In the genomic region with DNA sequence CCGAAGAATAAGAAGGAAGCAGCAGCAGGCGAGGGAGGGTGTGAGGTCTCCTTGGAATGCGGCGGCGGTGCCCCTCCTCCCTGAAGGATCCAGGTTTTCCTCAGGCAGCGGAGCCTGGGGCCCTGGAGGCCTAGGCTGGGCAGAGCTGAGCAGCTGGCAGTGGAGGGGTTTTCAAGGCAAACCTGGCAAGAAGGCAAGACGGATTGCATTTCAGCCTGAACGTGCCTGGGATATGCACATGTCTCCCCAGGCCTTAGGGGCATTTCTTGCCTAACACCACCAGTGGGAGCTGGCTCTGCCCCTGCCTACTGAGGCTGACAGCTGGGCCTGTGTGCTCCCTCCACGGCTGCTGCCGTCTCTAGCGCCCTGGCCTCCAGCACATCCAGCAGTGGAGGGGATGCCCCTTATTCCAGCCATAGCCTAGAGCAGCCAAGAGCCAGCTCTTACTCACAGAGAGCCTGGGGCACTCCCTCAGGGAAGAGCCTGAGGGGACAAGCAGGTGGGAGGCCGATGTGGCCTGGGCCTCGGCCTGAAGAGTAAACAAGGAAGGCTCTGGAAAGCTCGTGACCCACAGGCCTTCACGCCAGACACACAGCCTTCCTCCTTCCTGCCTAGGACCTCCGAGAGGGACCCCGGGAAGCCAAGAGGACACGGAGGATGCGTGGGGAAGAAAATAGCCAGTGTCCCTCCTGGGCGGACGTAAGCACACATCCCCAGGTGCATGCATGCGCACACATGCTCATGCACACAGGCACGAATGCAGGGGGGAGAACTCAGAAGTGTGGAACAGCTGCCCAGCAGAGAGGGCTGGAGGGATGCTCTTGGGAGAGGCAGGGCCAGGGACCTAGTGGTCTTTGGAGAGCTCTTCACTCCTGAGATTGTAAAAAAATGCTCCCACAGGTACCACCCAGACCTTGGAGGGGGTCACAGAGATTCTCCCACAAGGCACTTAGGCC, we compare ENCODE assay signal across 10 cellular contexts. TPM values are rescaled to one million over a fixed set of nuclear protein-coding genes. Genes with fewer than 3 reads are reported as not detected.
A peak's percentile ranks its signal among the peaks of the same experiment; 100 is the strongest.
DNase-seq lines count a peak whose midpoint lies in the region; ATAC-seq, FAIRE-seq and TF ChIP-seq lines count a peak whose summit lies in the region.
"Had no signal": no experiment of that assay in that cellular context is flagged by ENCODE, and none has a peak within 500 bp of the region (broad histone marks: within the 10 kb centered on the region; RNA-seq: fewer than 3 reads in every experiment).

No MANE protein-coding gene starts in this region.

- H3K9me1 ChIP-seq in keratinocyte (ENCODE audit: control insufficient read depth, extremely low read depth, insufficient read depth, low read length): no peaks in the 10 kb centered on the region

- H3K4me2 ChIP-seq in keratinocyte (ENCODE audit: control insufficient read depth, extremely low read depth, insufficient read depth, low read depth, low read length): peak overlapping the region; percentile 31

- dilution Hi-C loops in keratinocyte (cut with MboI; ENCODE audit: extremely low pct_ligation_motif_present, low sequenced_read_pairs): no loop called here

- peak; percentile 74 for FAIRE-seq in keratinocyte (lab: Jason Lieb, UNC)

- H3K27me3 ChIP-seq in ascending aorta: no peaks in the 10 kb centered on the region
- H3K27me3 ChIP-seq in keratinocyte (ENCODE audit: control insufficient read depth, extremely low read depth, insufficient read depth, low read length): no peaks in the 10 kb centered on the region
- H3K27me3 ChIP-seq: BLaER1 had no signal

- H3K36me3 ChIP-seq in ascending aorta (no peaks in the 10 kb centered on the region), keratinocyte (ENCODE audit: control insufficient read depth in 2 of 2, extremely low read depth in 1 of 2, insufficient read depth in 2 of 2, low read length in 2 of 2) (no peaks in the 10 kb centered on the region)
- H3K36me3 ChIP-seq: BLaER1 had no signal

- no peaks in the 10 kb centered on the region for H3K79me2 ChIP-seq in keratinocyte (ENCODE audit: control insufficient read depth, insufficient read depth, low read length)

- DNase-seq in activated CD8-positive, alpha-beta memory T cell treated with anti-CD3 and anti-CD28 coated beads, Interleukin-2, amount 50 U/mL, for 48 hours: peak; percentile 46
- DNase-seq in activated CD8-positive, alpha-beta memory T cell treated with anti-CD3 and anti-CD28 coated beads for 24 hours: no peak
- peak in 1 of 2 donors; percentile 78 for DNase-seq in ascending aorta (ENCODE audit: low spot score in 2 of 2)
- no peak for DNase-seq in keratinocyte (ENCODE audit: low read depth, low spot score)
- DNase-seq in 8988T: no peak
- DNase-seq in HuH-7.5 (ENCODE audit: low spot score): no peak

- H3K9ac ChIP-seq in keratinocyte (ENCODE audit: control insufficient read depth, extremely low read depth, insufficient read depth, low read length): peak overlapping the region; percentile 28
- H3K9ac ChIP-seq: BLaER1 had no signal

- intact Hi-C loops in ascending aorta (cut with DNase I): loop anchor here (1.0 to 10.0 kb wide), 3 partner anchors 23 to 315 kb away; a partner anchor contains a TSS

- H3K9me3 ChIP-seq in ascending aorta: no peaks in the 10 kb centered on the region
- H3K9me3 ChIP-seq in keratinocyte (ENCODE audit: control insufficient read depth, low read depth, low read length): no peaks in the 10 kb centered on the region
- H3K9me3 ChIP-seq: BLaER1 had no signal

- TF ChIP-seq CTCF in ascending aorta (IDR thresholded peaks at IDR 0.05): peak in 2 of 3 experiments; percentile 22 to 34
- TF ChIP-seq CTCF in keratinocyte (optimal IDR thresholded peaks at IDR 0.05 in 1 of 3, IDR thresholded peaks at IDR 0.05 in 1 of 3, conservative IDR thresholded peaks at IDR 0.05 in 1 of 3; ENCODE audit: extremely low read depth in 1 of 3, insufficient read depth in 2 of 3, low read length in 3 of 3): peak in 1 of 3 experiments; percentile 40

- H2AFZ ChIP-seq in keratinocyte (ENCODE audit: control insufficient read depth, low read length): no peak overlapping the region

- H3K27ac ChIP-seq in ascending aorta: peak overlapping the region; percentile 95
- no peak overlapping the region for H3K27ac ChIP-seq in keratinocyte (ENCODE audit: control insufficient read depth, insufficient read depth, low read length)

- H4K20me1 ChIP-seq in keratinocyte (ENCODE audit: control insufficient read depth, extremely low read depth, insufficient read depth, low read length): no peaks in the 10 kb centered on the region
- H4K20me1 ChIP-seq: BLaER1 had no signal

- H3K4me1 ChIP-seq in ascending aorta (peaks cover 25 to 43% of the 10 kb centered on the region in 2 donors), keratinocyte (ENCODE audit: control insufficient read depth, extremely low read depth, insufficient read depth, low read length) (peaks cover 33% of the 10 kb centered on the region)

- ATAC-seq in GM18909 (IDR thresholded peaks at IDR 0.05; ENCODE audit: poor library complexity, unreplicated experiment): no peak
- no peak for ATAC-seq in HG03159 (IDR thresholded peaks at IDR 0.05; ENCODE audit: unreplicated experiment)
- ATAC-seq: left lobe of liver had no signal

- H3K4me3 ChIP-seq in ascending aorta: no peak overlapping the region
- no peak overlapping the region for H3K4me3 ChIP-seq in keratinocyte (ENCODE audit: control insufficient read depth in 2 of 3, extremely low read depth in 1 of 3, insufficient read depth in 2 of 3, low read depth in 1 of 3, low read length in 3 of 3)
- H3K4me3 ChIP-seq: BLaER1 had no signal

RNA-seq across cellular contexts. Expression of a gene that starts 23.0 kb away (rescaled TPM):
- total RNA-seq in ascending aorta: 27.1 TPM
- 112 to 114 TPM (median 113 TPM) in 3 replicates for polyA plus RNA-seq in keratinocyte
- 21.6 TPM for polyA plus RNA-seq in keratinocyte (2011; ENCODE audit: low read depth)
- 98.8 and 122 TPM in 2 replicates for polyA plus RNA-seq in keratinocyte (2011; cell fraction: cytosol; rRNA removed)
- 81.7 and 85.0 TPM in 2 replicates for polyA plus RNA-seq in keratinocyte (2011; cell fraction: nucleus; rRNA removed)
- 68.5 and 72.2 TPM in 2 replicates for polyA plus RNA-seq in keratinocyte (2012; ENCODE audit: low replicate concordance)
- polyA minus RNA-seq in keratinocyte: 51.9 to 58.9 TPM (median 54.6 TPM) in 3 replicates
- polyA minus RNA-seq in keratinocyte (2011; cell fraction: cytosol; rRNA and poly(A)+ RNA removed): 40.7 TPM
- polyA minus RNA-seq in keratinocyte (2011; cell fraction: nucleus; rRNA and poly(A)+ RNA removed): 13.5 and 29.6 TPM in 2 replicates

RNA-seq across cellular contexts. Expression of a gene that starts 24.3 kb away (rescaled TPM):
- total RNA-seq in ascending aorta: 41.1 TPM
- polyA plus RNA-seq in keratinocyte: 16.5 to 19.0 TPM (median 17.5 TPM) in 3 replicates
- 4.3 TPM for polyA plus RNA-seq in keratinocyte (2011; ENCODE audit: low read depth)
- polyA plus RNA-seq in keratinocyte (2011; cell fraction: cytosol; rRNA removed): 11.8 and 26.1 TPM in 2 replicates
- polyA plus RNA-seq in keratinocyte (2011; cell fraction: nucleus; rRNA removed): 15.8 and 22.6 TPM in 2 replicates
- 21.3 and 25.5 TPM in 2 replicates for polyA plus RNA-seq in keratinocyte (2012; ENCODE audit: low replicate concordance)
- polyA minus RNA-seq in keratinocyte: 8.5 to 14.9 TPM (median 9.4 TPM) in 3 replicates
- 22.3 TPM for polyA minus RNA-seq in keratinocyte (2011; cell fraction: cytosol; rRNA and poly(A)+ RNA removed)
- 9.2 and 10.9 TPM in 2 replicates for polyA minus RNA-seq in keratinocyte (2011; cell fraction: nucleus; rRNA and poly(A)+ RNA removed)

RNA-seq across cellular contexts. Expression of a gene that starts 56.7 kb away (rescaled TPM):
- 12.1 TPM for total RNA-seq in ascending aorta
- 0.19 to 1.8 TPM (median 0.69 TPM) in 3 replicates for polyA plus RNA-seq in keratinocyte
- polyA plus RNA-seq in keratinocyte (2011; ENCODE audit: low read depth): 0.81 TPM
- 0.38 and 0.49 TPM in 2 replicates for polyA plus RNA-seq in keratinocyte (2011; cell fraction: cytosol; rRNA removed)
- polyA plus RNA-seq in keratinocyte (2011; cell fraction: nucleus; rRNA removed): 0.78 and 1.0 TPM in 2 replicates
- 0.51 and 1.0 TPM in 2 replicates for polyA plus RNA-seq in keratinocyte (2012; ENCODE audit: low replicate concordance)
- polyA minus RNA-seq in keratinocyte: 1.2 to 2.6 TPM in 2 of 3 replicates, not detected in the other
- polyA minus RNA-seq in keratinocyte (2011; cell fraction: cytosol; rRNA and poly(A)+ RNA removed): not detected
- 0.11 TPM in 1 of 2 replicates, not detected in the other for polyA minus RNA-seq in keratinocyte (2011; cell fraction: nucleus; rRNA and poly(A)+ RNA removed)
